Comparison of ENCODE assay signal across 1 cellular context in genomic region chr10:102501201-102502028, GRCh38.
TF ChIP-seq lines count a peak whose summit lies in the region.

No MANE protein-coding gene starts in this region.

TF ChIP-seq in endothelial cell of umbilical vein, 7 proteins besides CTCF, POLR2A, EP300 and RAD21 (continued from another document):
- peak; percentile 66 for TF ChIP-seq POLR2AphosphoS5 (IDR thresholded peaks at IDR 0.05; ENCODE audit: insufficient read depth, low read depth, low read length)
- TF ChIP-seq MAX (IDR thresholded peaks at IDR 0.05; ENCODE audit: insufficient read depth, insufficient read length) = no peak
- TF ChIP-seq JUN (IDR thresholded peaks at IDR 0.05; ENCODE audit: borderline replicate concordance, insufficient read depth, insufficient read length, low read depth) = no peak
